1 cellular context compared by ENCODE assay signal in the genomic region with DNA sequence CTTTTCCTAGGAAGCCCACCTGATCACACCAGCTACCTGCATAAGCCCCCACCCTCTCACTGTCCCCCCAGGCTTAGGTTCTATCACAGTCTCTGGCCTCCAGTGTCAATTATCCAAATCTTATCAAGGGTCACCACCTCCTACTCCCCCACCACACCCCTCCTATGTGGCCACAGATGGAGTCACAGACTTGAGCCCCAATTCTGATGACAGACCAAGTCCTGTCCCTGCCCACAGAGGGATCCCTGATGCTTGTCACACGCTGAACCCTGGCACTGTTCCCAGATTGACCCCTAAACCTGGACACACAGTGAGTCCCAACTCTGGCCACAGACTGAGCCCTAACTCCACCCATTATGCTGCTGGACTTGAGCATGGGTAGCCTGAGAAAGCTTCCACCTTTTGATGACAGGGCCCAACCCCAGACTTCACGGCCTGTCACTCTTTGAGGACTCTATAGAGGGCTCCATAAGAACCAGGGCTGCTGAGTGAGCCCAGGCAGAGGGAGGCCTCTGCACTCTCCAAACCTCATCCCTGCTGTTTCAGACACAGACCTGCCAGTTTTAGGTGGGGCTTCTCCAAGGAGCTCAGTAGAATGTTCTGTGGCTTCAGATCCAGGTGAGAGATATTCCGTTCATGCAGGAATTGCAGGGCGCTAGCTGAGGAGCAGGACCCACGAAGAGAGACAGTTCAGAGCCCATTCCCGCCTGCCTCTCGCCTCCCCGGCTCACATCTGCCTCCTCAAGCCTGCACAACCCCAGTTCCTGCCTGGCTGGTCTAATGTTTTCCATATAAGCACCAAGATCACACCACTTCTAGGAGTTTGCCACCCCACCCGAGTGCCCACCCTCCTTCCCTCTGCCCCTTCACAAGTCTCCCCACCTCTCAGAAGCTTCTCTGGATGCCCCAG.
TF ChIP-seq lines count a peak whose summit lies in the region.

No MANE protein-coding gene starts in this region.

TF ChIP-seq in HepG2, 621 proteins besides CTCF, POLR2A, EP300 and RAD21:
- TF ChIP-seq ZNF34 (CRISPR knock-in tag; IDR thresholded peaks at IDR 0.05; ENCODE audit: borderline replicate concordance) (no peak), ZNF367 (CRISPR knock-in tag; IDR thresholded peaks at IDR 0.05; ENCODE audit: borderline replicate concordance) (no peak), ZNF563 (CRISPR knock-in tag; IDR thresholded peaks at IDR 0.05) (no peak), ZNF20 (CRISPR knock-in tag; IDR thresholded peaks at IDR 0.05) (no peak), JARID2 (CRISPR knock-in tag; IDR thresholded peaks at IDR 0.05; ENCODE audit: insufficient replicate concordance) (no peak), FOXK2 (IDR thresholded peaks at IDR 0.05) (no peak), ATF2 (CRISPR knock-in tag; IDR thresholded peaks at IDR 0.05) (no peak), ZFP41 (CRISPR knock-in tag; IDR thresholded peaks at IDR 0.05; ENCODE audit: borderline replicate concordance) (no peak)
